ENCODE assay signal across 9 cellular contexts in genomic region chr14:92744198-92744597, GRCh38.
"Had no signal": no experiment of that assay in that cellular context is flagged by ENCODE, and none has a peak within 500 bp of the region (broad histone marks: within the 10 kb centered on the region; RNA-seq: fewer than 3 reads in every experiment).

No MANE protein-coding gene starts in this region.

- H3K9me3 ChIP-seq: HAP-1 had no signal

- H2AFZ ChIP-seq: GM23248 had no signal

- ATAC-seq: HCT116, HepG2 had no signal

- H3K9ac ChIP-seq: GM23248 had no signal

- DNase-seq: GM23248, GOT3, H7, HFFc6 had no signal

- H3K4me3 Mint-ChIP-seq: HFFc6 had no signal

- H3K36me3 ChIP-seq: HAP-1 had no signal

- H3K27me3 Mint-ChIP-seq: IgD-negative memory B cell had no signal

- H3K4me3 ChIP-seq: GM23248, HAP-1 had no signal

- H3K27ac ChIP-seq: GM23248, HL-60 had no signal

- H3K4me1 ChIP-seq: HAP-1 had no signal

- H3K9me3 Mint-ChIP-seq: HFFc6, IgD-negative memory B cell had no signal

- H3K27ac Mint-ChIP-seq: HFFc6 had no signal
